In genomic region chr9:61983441-61983840, GRCh38 we compare ENCODE assay signal across 2 cellular contexts.
DNase-seq lines count a peak whose midpoint lies in the region; ATAC-seq, FAIRE-seq and TF ChIP-seq lines count a peak whose summit lies in the region.
"Not testable (repeated sequence)": the region's sequence is repeated elsewhere in the genome, so short reads cannot be mapped to it uniquely, and the experiment has no call there.

No MANE protein-coding gene starts in this region.

- not testable (repeated sequence) for H3K9me3 ChIP-seq in HepG2 (ENCODE audit: low read length)

- not testable (repeated sequence) for H2AFZ ChIP-seq in HepG2 (ENCODE audit: low read length)

- TF ChIP-seq CTCF in HepG2 (CRISPR knock-in tag; IDR thresholded peaks at IDR 0.05), result not testable (repeated sequence)

- in situ Hi-C loops in HepG2 (cut with HindIII; ENCODE audit: extremely low pct_ligation_motif_present, low pct_unique_long_range_greater_than_20kb), result not testable (repeated sequence)

- POLR2A ChIA-PET in HepG2 (lab: Yijun Ruan, JAX), result not testable (repeated sequence)

- intact Hi-C loops in cardiac septum (cut with DNase I); HepG2 (cut with micrococcal nuclease; ENCODE audit: unreplicated experiment): not testable (repeated sequence)

- not testable (repeated sequence) for H3K4me2 ChIP-seq in HepG2 (ENCODE audit: low read depth, low read length)

- H3K27ac ChIP-seq in HepG2 (ENCODE audit: extremely low read length, insufficient read depth, low read length), result not testable (repeated sequence)

- not testable (repeated sequence) for FAIRE-seq in HepG2 (lab: Jason Lieb, UNC)

- not testable (repeated sequence) for H4K20me1 ChIP-seq in HepG2 (ENCODE audit: insufficient read depth, low read length)

- H3K4me3 ChIP-seq in HepG2 (replicated peaks in 1 of 3; ENCODE audit: insufficient read depth in 1 of 3, low read depth in 2 of 3, low read length in 3 of 3), result not testable (repeated sequence)

- H3K36me3 ChIP-seq in HepG2 (replicated peaks in 1 of 2; ENCODE audit: control insufficient read depth in 1 of 2, insufficient read depth in 2 of 2, low read length in 2 of 2), result not testable (repeated sequence)

- not testable (repeated sequence) for BruUV-seq in HepG2 (replicated peaks; lab: Mats Ljungman, UMichigan)

- not testable (repeated sequence) for H3K9ac ChIP-seq in HepG2 (ENCODE audit: insufficient read depth, low read depth, low read length)

- H3K27me3 ChIP-seq in HepG2 (ENCODE audit: control insufficient read depth in 1 of 2, insufficient read depth in 2 of 2, low read length in 2 of 2), result not testable (repeated sequence)

- not testable (repeated sequence) for H3K79me2 ChIP-seq in HepG2 (ENCODE audit: insufficient read depth, low read length)

- peaks cover 19% of the 10 kb centered on the region for H3K4me1 ChIP-seq in HepG2 (ENCODE audit: insufficient read depth, low read length)

- not testable (repeated sequence) for TF ChIP-seq POLR2A in HepG2 (IDR thresholded peaks at IDR 0.05; ENCODE audit: insufficient read depth in 1 of 2, low read depth in 2 of 2, low read length in 2 of 2)

- no CpG with 5 or more reads among the region's 8 CpGs for WGBS in HepG2 (ENCODE audit: low lambda C conversion rate)

- not testable (repeated sequence) for ATAC-seq in HepG2

- DNase-seq in cardiac septum (ENCODE audit: low spot score), result peak; percentile 70
- DNase-seq in HepG2 (ENCODE audit: low spot score), result not testable (repeated sequence)

- TF ChIP-seq EP300 in HepG2 (IDR thresholded peaks at IDR 0.05; ENCODE audit: low read depth in 2 of 2, low read length in 2 of 2); HepG2 (CRISPR knock-in tag; IDR thresholded peaks at IDR 0.05; ENCODE audit: borderline replicate concordance): not testable (repeated sequence)

- CTCF ChIA-PET in HepG2 (lab: Yijun Ruan, JAX; ENCODE audit: low intra/inter-chr PET ratio, low total read pairs), result not testable (repeated sequence)

- not testable (repeated sequence) for TF ChIP-seq RAD21 in HepG2 (CRISPR knock-in tag; IDR thresholded peaks at IDR 0.05)

TF ChIP-seq in HepG2, 621 proteins besides CTCF, POLR2A, EP300 and RAD21:
- 0 out of 2 replicates have a peak, but pooled peaks have one; percentile 41 for TF ChIP-seq SOX5 (CRISPR knock-in tag; IDR thresholded peaks at IDR 0.05; ENCODE audit: borderline replicate concordance)
- TF ChIP-seq SOX6, NR2F6, SOX13 (IDR thresholded peaks at IDR 0.05): not testable (repeated sequence)
- peak; percentile 45; the same call in 1 of the 2 replicates for TF ChIP-seq SOX6 (CRISPR knock-in tag; IDR thresholded peaks at IDR 0.05)
- peak; percentile 99 for TF ChIP-seq ZBTB3 (CRISPR knock-in tag; IDR thresholded peaks at IDR 0.05; ENCODE audit: borderline replicate concordance, low read depth)
- TF ChIP-seq, protein P1, sequence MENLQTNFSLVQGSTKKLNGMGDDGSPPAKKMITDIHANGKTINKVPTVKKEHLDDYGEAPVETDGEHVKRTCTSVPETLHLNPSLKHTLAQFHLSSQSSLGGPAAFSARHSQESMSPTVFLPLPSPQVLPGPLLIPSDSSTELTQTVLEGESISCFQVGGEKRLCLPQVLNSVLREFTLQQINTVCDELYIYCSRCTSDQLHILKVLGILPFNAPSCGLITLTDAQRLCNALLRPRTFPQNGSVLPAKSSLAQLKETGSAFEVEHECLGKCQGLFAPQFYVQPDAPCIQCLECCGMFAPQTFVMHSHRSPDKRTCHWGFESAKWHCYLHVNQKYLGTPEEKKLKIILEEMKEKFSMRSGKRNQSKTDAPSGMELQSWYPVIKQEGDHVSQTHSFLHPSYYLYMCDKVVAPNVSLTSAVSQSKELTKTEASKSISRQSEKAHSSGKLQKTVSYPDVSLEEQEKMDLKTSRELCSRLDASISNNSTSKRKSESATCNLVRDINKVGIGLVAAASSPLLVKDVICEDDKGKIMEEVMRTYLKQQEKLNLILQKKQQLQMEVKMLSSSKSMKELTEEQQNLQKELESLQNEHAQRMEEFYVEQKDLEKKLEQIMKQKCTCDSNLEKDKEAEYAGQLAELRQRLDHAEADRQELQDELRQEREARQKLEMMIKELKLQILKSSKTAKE (CRISPR knock-in tag; IDR thresholded peaks at IDR 0.05; ENCODE audit: borderline replicate concordance), result peak; percentile 70
- peak; percentile 21; the same call in 1 of the 2 replicates for TF ChIP-seq CEBPB (IDR thresholded peaks at IDR 0.05; ENCODE audit: borderline replicate concordance, low read depth, low read length)
- peak; percentile 80 for TF ChIP-seq CEBPG (CRISPR knock-in tag; IDR thresholded peaks at IDR 0.05)
- TF ChIP-seq, protein P2, sequence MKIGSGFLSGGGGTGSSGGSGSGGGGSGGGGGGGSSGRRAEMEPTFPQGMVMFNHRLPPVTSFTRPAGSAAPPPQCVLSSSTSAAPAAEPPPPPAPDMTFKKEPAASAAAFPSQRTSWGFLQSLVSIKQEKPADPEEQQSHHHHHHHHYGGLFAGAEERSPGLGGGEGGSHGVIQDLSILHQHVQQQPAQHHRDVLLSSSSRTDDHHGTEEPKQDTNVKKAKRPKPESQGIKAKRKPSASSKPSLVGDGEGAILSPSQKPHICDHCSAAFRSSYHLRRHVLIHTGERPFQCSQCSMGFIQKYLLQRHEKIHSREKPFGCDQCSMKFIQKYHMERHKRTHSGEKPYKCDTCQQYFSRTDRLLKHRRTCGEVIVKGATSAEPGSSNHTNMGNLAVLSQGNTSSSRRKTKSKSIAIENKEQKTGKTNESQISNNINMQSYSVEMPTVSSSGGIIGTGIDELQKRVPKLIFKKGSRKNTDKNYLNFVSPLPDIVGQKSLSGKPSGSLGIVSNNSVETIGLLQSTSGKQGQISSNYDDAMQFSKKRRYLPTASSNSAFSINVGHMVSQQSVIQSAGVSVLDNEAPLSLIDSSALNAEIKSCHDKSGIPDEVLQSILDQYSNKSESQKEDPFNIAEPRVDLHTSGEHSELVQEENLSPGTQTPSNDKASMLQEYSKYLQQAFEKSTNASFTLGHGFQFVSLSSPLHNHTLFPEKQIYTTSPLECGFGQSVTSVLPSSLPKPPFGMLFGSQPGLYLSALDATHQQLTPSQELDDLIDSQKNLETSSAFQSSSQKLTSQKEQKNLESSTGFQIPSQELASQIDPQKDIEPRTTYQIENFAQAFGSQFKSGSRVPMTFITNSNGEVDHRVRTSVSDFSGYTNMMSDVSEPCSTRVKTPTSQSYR (CRISPR knock-in tag; IDR thresholded peaks at IDR 0.05; ENCODE audit: borderline replicate concordance), result peak; percentile 29; the same call in 1 of the 2 replicates
- TF ChIP-seq NR2C2 (CRISPR knock-in tag; IDR thresholded peaks at IDR 0.05; ENCODE audit: borderline replicate concordance), result peak; percentile 73
- peak; percentile 48; the same call in 1 of the 2 replicates for TF ChIP-seq BCL6 (CRISPR knock-in tag; IDR thresholded peaks at IDR 0.05)
- TF ChIP-seq RXRA (CRISPR knock-in tag; IDR thresholded peaks at IDR 0.05), result 0 out of 2 replicates have a peak, but pooled peaks have one; percentile 33
- peak; percentile 27; the same call in 1 of the 2 replicates for TF ChIP-seq TRIM24 (CRISPR knock-in tag; IDR thresholded peaks at IDR 0.05)
- peak; percentile 84 for TF ChIP-seq NR2F6 (CRISPR knock-in tag; IDR thresholded peaks at IDR 0.05)
- peak in 1 of 2 experiments; percentile 56; a peak in 1 of 4 replicates for TF ChIP-seq NR2F1 (CRISPR knock-in tag; IDR thresholded peaks at IDR 0.05)
- peak in 1 of 2 experiments; percentile 57; a peak in 1 of 4 replicates for TF ChIP-seq SOX13 (CRISPR knock-in tag; conservative IDR thresholded peaks at IDR 0.05 in 1 of 2, IDR thresholded peaks at IDR 0.05 in 1 of 2)
- peak; percentile 76 for TF ChIP-seq RARA (CRISPR knock-in tag; IDR thresholded peaks at IDR 0.05)
